In the genomic region with DNA sequence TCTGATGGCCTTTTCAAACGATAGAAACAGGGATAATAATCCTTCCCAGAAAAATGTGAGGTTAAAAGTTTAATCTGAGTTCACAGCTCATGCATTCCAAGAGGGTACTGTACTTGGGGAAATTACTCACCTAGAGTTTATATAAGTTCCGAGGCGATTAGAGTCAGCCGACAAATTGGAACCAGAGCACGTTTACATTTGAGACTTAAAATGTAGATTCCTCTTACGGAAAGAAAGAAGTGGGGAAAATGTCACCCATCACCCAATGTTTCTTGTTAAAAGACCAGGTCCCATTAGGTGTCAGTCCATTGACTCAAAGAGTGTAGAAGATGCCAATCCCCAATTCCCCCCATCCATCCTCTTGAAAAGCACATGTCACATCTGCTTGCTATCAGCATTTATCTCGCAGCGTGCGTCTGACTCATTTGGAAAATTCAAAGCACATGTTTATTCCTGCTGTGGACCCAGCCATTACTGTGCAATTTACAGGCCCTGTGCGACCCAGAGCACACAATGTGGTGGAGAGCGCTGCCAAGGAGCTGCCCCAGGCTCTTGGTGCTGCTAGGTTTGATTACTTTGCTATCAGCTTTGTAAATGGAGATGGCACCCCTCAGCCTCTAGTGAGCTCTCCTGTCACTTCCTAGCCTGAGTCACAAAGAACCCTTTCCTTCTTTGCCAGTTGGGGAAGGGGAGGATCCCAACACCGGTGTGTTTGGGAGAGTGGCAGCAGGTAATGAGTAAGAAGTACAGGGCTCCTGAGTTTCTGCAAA, we compare ENCODE assay signal across 10 cellular contexts.
DNase-seq lines count a peak whose midpoint lies in the region; ATAC-seq and TF ChIP-seq lines count a peak whose summit lies in the region.
"Had no signal": no experiment of that assay in that cellular context is flagged by ENCODE, and none has a peak within 500 bp of the region (broad histone marks: within the 10 kb centered on the region; RNA-seq: fewer than 3 reads in every experiment).

No MANE protein-coding gene starts in this region.

- no peaks in the 10 kb centered on the region for H3K4me1 ChIP-seq in PC-3 (ENCODE audit: insufficient read depth, low read length)
- H3K4me1 ChIP-seq in sigmoid colon: peaks cover 0 to 47% (median 42%) of the 10 kb centered on the region in 4 donors
- no peaks in the 10 kb centered on the region for H3K4me1 ChIP-seq in OCI-LY7 (ENCODE audit: insufficient read depth, low read length, poor library complexity, severe bottlenecking)

- POLR2A ChIA-PET in PC-3 (lab: Charles Lee; ENCODE audit: unreplicated experiment): no interaction called here
- POLR2A ChIA-PET in OCI-LY7 (lab: Charles Lee): no interaction called here

- H3K9me2 ChIP-seq in PC-3 (replicated peaks; ENCODE audit: low read length) (no peaks in the 10 kb centered on the region), OCI-LY7 (ENCODE audit: insufficient read depth, low read length) (no peaks in the 10 kb centered on the region)

- H3K4me2 ChIP-seq in PC-3 (ENCODE audit: low read length): no peak overlapping the region
- H3K4me2 ChIP-seq in OCI-LY7 (ENCODE audit: low read length): no peak overlapping the region

- H4K20me1 ChIP-seq in PC-3 (ENCODE audit: low read length) (no peaks in the 10 kb centered on the region), OCI-LY7 (ENCODE audit: insufficient read depth, low read length) (no peaks in the 10 kb centered on the region)

- ATAC-seq in PC-3 (no peak), GM18498 (IDR thresholded peaks at IDR 0.05; ENCODE audit: unreplicated experiment) (no peak)

- no peaks in the 10 kb centered on the region for H3K79me2 ChIP-seq in PC-3 (ENCODE audit: low read length)
- H3K79me2 ChIP-seq in OCI-LY7 (ENCODE audit: insufficient read depth, low read depth, low read length): no peaks in the 10 kb centered on the region

- H3K4me3 ChIP-seq in PC-3 (ENCODE audit: low read length) (no peak overlapping the region), fibroblast of villous mesenchyme (ENCODE audit: low read depth, low read length) (no peak overlapping the region), sigmoid colon (no peak overlapping the region), OCI-LY7 (ENCODE audit: low read depth, low read length, poor library complexity, severe bottlenecking) (no peak overlapping the region)

- DNase-seq in GM04504 (ENCODE audit: low read depth) (peak; percentile 92), PC-3 (peak; percentile 43), fibroblast of villous mesenchyme (ENCODE audit: low read depth) (peak; percentile 79), sigmoid colon (no peak), MV-4-11 (lab: John Stamatoyannopoulos, UW) (no peak), OCI-LY7 (ENCODE audit: low spot score) (no peak), iPS-NIHi7 (ENCODE audit: extremely low spot score) (no peak)
- DNase-seq: SHP77 treated with DMSO at 0.1 percent for 48 hours; stimulated activated CD4-positive, alpha-beta T cell treated with anti-CD3 and anti-CD28 coated beads, Interleukin-15, amount 100 ng/mL, for 24 hours had no signal

- no peak for TF ChIP-seq POLR2A in sigmoid colon (IDR thresholded peaks at IDR 0.05)

- BruUV-seq in PC-3 (replicated peaks; lab: Mats Ljungman, UMichigan) (no TSS peak), OCI-LY7 (replicated peaks; lab: Mats Ljungman, UMichigan) (no TSS peak)

- H3K9me3 ChIP-seq in PC-3 (ENCODE audit: low read length): no peaks in the 10 kb centered on the region
- no peaks in the 10 kb centered on the region for H3K9me3 ChIP-seq in sigmoid colon
- no peaks in the 10 kb centered on the region for H3K9me3 ChIP-seq in OCI-LY7 (ENCODE audit: low read length)

- H3K27ac ChIP-seq in PC-3 (ENCODE audit: low read length) (peak overlapping the region; percentile 8; the same call in 1 of the 2 replicates), sigmoid colon (peak overlapping the region; percentile 66 to 78 (median 74)), OCI-LY7 (ENCODE audit: low read depth, low read length, poor library complexity, severe bottlenecking) (no peak overlapping the region)

- no peak for TF ChIP-seq EP300 in sigmoid colon (IDR thresholded peaks at IDR 0.05)

- intact Hi-C loops in PC-3 (cut with micrococcal nuclease) (no loop called here), sigmoid colon (cut with DNase I) (no loop called here), OCI-LY7 (cut with micrococcal nuclease; ENCODE audit: unreplicated experiment) (no loop called here)

- H2AFZ ChIP-seq in PC-3 (ENCODE audit: low read length): no peak overlapping the region
- H2AFZ ChIP-seq in OCI-LY7 (ENCODE audit: low read length): no peak overlapping the region

- H3K27me3 ChIP-seq in PC-3 (ENCODE audit: low read length) (peaks cover 53% of the 10 kb centered on the region), sigmoid colon (no peaks in the 10 kb centered on the region)

- 69 to 75% methylated on average over 12 of the region's 12 CpGs for WGBS in sigmoid colon, 2 donors

- CTCF ChIA-PET in PC-3 (lab: Charles Lee): no interaction called here
- CTCF ChIA-PET in OCI-LY7 (lab: Charles Lee; ENCODE audit: unreplicated experiment): no interaction called here

- H3K9ac ChIP-seq in PC-3 (ENCODE audit: low read length): no peak overlapping the region

- H3K36me3 ChIP-seq in PC-3 (ENCODE audit: low read depth, low read length): no peaks in the 10 kb centered on the region
- no peaks in the 10 kb centered on the region for H3K36me3 ChIP-seq in sigmoid colon
- H3K36me3 ChIP-seq in OCI-LY7 (ENCODE audit: insufficient read depth, low read length): no peaks in the 10 kb centered on the region

- H3F3A ChIP-seq in PC-3 (ENCODE audit: low read length, unreplicated experiment): no peaks in the 10 kb centered on the region

- TF ChIP-seq CTCF in PC-3 (conservative IDR thresholded peaks at IDR 0.05; ENCODE audit: low read depth, low read length) (no peak), fibroblast of villous mesenchyme (IDR thresholded peaks at IDR 0.05; ENCODE audit: insufficient read depth, low read depth, low read length) (no peak), sigmoid colon (IDR thresholded peaks at IDR 0.05) (no peak), OCI-LY7 (conservative IDR thresholded peaks at IDR 0.05; ENCODE audit: low read length) (no peak)

Comparison
In these comparisons a context has a peak if more than half of its experiments do, and no peak if none do; other contexts are left out.
1. DNase-seq: peak in GM04504 (single experiment), PC-3 (single experiment) and fibroblast of villous mesenchyme (single experiment); none in sigmoid colon (single experiment), MV-4-11 (single experiment), OCI-LY7 (single experiment) and iPS-NIHi7 (single experiment).